In the genomic region with DNA sequence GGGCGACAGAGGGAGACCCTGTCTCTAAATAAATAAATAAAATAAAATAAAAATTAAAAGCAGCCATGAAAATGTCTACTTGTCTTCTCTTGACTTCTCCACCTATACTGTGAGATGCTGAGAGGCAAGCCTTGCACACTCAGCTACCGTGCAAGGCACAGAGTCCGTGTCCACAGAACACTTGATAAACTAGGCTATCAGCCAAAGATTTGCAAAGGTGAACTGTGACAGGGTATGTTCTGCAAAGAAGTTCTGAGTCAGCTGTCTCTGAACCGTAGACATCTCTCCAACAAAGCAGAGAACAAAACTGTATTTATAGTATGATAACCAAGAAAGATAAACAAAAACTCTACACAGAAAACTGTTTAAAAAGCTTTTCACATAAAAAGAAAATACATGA, we compare ENCODE assay signal across 16 cellular contexts. TPM values are rescaled to one million over a fixed set of nuclear protein-coding genes. Genes with fewer than 3 reads are reported as not detected.
"Had no signal": no experiment of that assay in that cellular context is flagged by ENCODE, and none has a peak within 500 bp of the region (broad histone marks: within the 10 kb centered on the region; RNA-seq: fewer than 3 reads in every experiment).

No MANE protein-coding gene starts in this region.

- FAIRE-seq: astrocyte had no signal

- H3K27me3 ChIP-seq: cardiac muscle cell, colonic mucosa, gastrocnemius medialis, left lung, SJSA1 had no signal

- DNase-seq: activated CD8-positive, alpha-beta T cell treated with anti-CD3 and anti-CD28 coated beads for 36 hours; activated naive CD4-positive, alpha-beta T cell treated with Interleukin-2 at 50 U/mL for 16 hours; activated naive CD8-positive, alpha-beta T cell treated with anti-CD3 and anti-CD28 coated beads, Interleukin-2, amount 50 U/mL, for 24 hours; colonic mucosa; effector CD4-positive, alpha-beta T cell; gastrocnemius medialis; hippocampal formation; left lung; mesenchymal stem cell; spleen; stimulated activated CD4-positive, alpha-beta T cell treated with anti-CD3 and anti-CD28 coated beads, Interleukin-1b, Interleukin-23, amount 100 ng/mL, for 48 hours; trophoblast cell had no signal

- H3K27ac Mint-ChIP-seq: activated CD8-positive, alpha-beta T cell treated with anti-CD3 and anti-CD28 coated beads for 36 hours; activated naive CD8-positive, alpha-beta T cell treated with anti-CD3 and anti-CD28 coated beads, Interleukin-2, amount 50 U/mL, for 24 hours; stimulated activated memory B cell treated with anti-CD40 and anti-IgM and Interleukin-4, amounts not matched to agents 10 μg/mL and 1 μg/mL and 100 μg/mL, for 72 hours had no signal

- H3K9me3 Mint-ChIP-seq: activated CD8-positive, alpha-beta T cell treated with anti-CD3 and anti-CD28 coated beads for 36 hours; activated naive CD8-positive, alpha-beta T cell treated with anti-CD3 and anti-CD28 coated beads, Interleukin-2, amount 50 U/mL, for 24 hours; stimulated activated memory B cell treated with anti-CD40 and anti-IgM and Interleukin-4, amounts not matched to agents 10 μg/mL and 1 μg/mL and 100 μg/mL, for 72 hours had no signal

- H3K4me1 Mint-ChIP-seq: activated naive CD8-positive, alpha-beta T cell treated with anti-CD3 and anti-CD28 coated beads, Interleukin-2, amount 50 U/mL, for 24 hours; stimulated activated memory B cell treated with anti-CD40 and anti-IgM and Interleukin-4, amounts not matched to agents 10 μg/mL and 1 μg/mL and 100 μg/mL, for 72 hours had no signal

- H3K9me3 ChIP-seq: colonic mucosa, gastrocnemius medialis, left lung, SJSA1, spleen had no signal

- H3K36me3 Mint-ChIP-seq: stimulated activated memory B cell treated with anti-CD40 and anti-IgM and Interleukin-4, amounts not matched to agents 10 μg/mL and 1 μg/mL and 100 μg/mL, for 72 hours had no signal

- H3K27ac ChIP-seq: cardiac muscle cell, colonic mucosa, gastrocnemius medialis, left lung, SJSA1, spleen had no signal

- H3K4me3 Mint-ChIP-seq: activated CD8-positive, alpha-beta T cell treated with anti-CD3 and anti-CD28 coated beads for 36 hours; activated naive CD8-positive, alpha-beta T cell treated with anti-CD3 and anti-CD28 coated beads, Interleukin-2, amount 50 U/mL, for 24 hours; stimulated activated memory B cell treated with anti-CD40 and anti-IgM and Interleukin-4, amounts not matched to agents 10 μg/mL and 1 μg/mL and 100 μg/mL, for 72 hours had no signal

- ATAC-seq: activated CD8-positive, alpha-beta T cell treated with anti-CD3 and anti-CD28 coated beads for 36 hours; activated naive CD8-positive, alpha-beta T cell treated with anti-CD3 and anti-CD28 coated beads, Interleukin-2, amount 50 U/mL, for 24 hours; gastrocnemius medialis; left lung; stimulated activated memory B cell treated with anti-CD40 and anti-IgM and Interleukin-4, amounts not matched to agents 10 μg/mL and 1 μg/mL and 100 μg/mL, for 72 hours had no signal

- H3K36me3 ChIP-seq: cardiac muscle cell, colonic mucosa, gastrocnemius medialis, left lung, SJSA1, spleen had no signal

- H3K4me1 ChIP-seq: gastrocnemius medialis, left lung, spleen had no signal

- H3K4me3 ChIP-seq: cardiac muscle cell, colonic mucosa, gastrocnemius medialis, left lung, SJSA1, spleen had no signal

RNA-seq across cellular contexts. Expression of a gene that starts 35.5 kb away (rescaled TPM):
- total RNA-seq: activated CD8-positive, alpha-beta T cell treated with anti-CD3 and anti-CD28 coated beads for 36 hours had no signal
